14 cellular contexts compared by ENCODE assay signal in the genomic region with DNA sequence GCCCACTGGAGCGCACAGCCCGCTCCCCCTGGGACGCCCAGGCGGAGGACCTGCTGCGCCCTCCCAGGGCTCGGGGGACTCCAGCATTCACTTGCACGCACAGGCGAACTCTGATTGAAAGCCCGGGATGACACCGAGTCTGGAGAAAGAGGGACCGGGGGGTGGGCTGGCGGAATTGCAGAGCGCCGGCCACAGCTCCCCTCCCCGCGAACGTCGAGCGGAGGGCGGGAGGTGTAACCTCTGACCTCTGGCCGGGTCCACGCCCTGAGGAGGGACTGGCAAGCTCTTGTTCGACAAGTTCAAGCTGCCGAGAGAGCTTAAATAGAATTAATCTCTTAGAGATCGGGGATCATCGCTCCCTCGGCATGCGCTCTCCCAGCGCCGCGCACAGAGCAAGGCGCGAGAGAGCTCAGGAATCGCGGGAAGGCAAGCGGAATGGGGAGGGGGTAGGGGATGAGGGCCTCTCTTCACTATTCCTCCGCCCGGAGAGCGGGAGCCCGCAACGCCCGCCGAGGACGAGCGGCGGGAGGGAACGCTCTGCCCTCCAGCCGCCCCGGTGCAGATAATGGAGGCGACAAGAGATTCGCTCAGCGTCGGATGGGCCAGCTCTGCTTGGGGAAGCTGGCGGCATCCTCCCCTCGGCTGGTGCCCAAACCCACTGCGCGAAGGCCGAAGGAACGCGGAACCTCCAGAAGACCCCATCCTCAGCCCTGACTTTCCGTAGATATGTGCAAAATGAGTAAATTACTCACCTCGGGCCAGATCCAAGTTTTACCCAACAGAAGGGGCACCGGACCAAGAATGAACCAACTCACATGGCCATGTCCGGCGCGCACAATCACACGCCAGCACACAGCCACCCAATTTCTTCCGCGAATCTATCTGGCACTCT. TPM values are rescaled to one million over a fixed set of nuclear protein-coding genes. Genes with fewer than 3 reads are reported as not detected.
A peak's percentile ranks its signal among the peaks of the same experiment; 100 is the strongest.
DNase-seq lines count a peak whose midpoint lies in the region; ATAC-seq and TF ChIP-seq lines count a peak whose summit lies in the region.
"Had no signal": no experiment of that assay in that cellular context is flagged by ENCODE, and none has a peak within 500 bp of the region (broad histone marks: within the 10 kb centered on the region; RNA-seq: fewer than 3 reads in every experiment).

No MANE protein-coding gene starts in this region.

- H3K4me1 ChIP-seq in HUES48 (ENCODE audit: control insufficient read depth, insufficient read depth, low read length) (peaks cover 46% of the 10 kb centered on the region), neuronal stem cell (ENCODE audit: control insufficient read depth in 2 of 2, insufficient read depth in 1 of 2, low read depth in 1 of 2, low read length in 2 of 2) (peaks cover 34 to 48% of the 10 kb centered on the region in 2 donors)

- H2BK120ac ChIP-seq in neuronal stem cell (ENCODE audit: low read depth, low read length) = no peak overlapping the region

- peak overlapping the region; percentile 50 for H2BK15ac ChIP-seq in neuronal stem cell (ENCODE audit: low read length)

- H3K4ac ChIP-seq in neuronal stem cell (ENCODE audit: low read length) = no peak overlapping the region

- H4K8ac ChIP-seq in neuronal stem cell (ENCODE audit: low read depth, low read length) = no peak overlapping the region

- no peak overlapping the region for H3K9ac ChIP-seq in HUES48 (ENCODE audit: low read depth, low read length)
- no peak overlapping the region for H3K9ac ChIP-seq in neuronal stem cell (ENCODE audit: low read depth, low read length, poor library complexity)

- H3K36me3 ChIP-seq in HUES48 (ENCODE audit: control insufficient read depth, insufficient read depth, low read length) (no peaks in the 10 kb centered on the region), neuronal stem cell (replicated peaks in 1 of 2; ENCODE audit: control insufficient read depth in 2 of 2, insufficient read depth in 2 of 2, low read length in 2 of 2) (no peaks in the 10 kb centered on the region)

- H3K9me3 ChIP-seq in HUES48 (ENCODE audit: control insufficient read depth, insufficient read depth, low read length) (no peaks in the 10 kb centered on the region), neuronal stem cell (replicated peaks in 1 of 2; ENCODE audit: control insufficient read depth in 2 of 2, insufficient read depth in 1 of 2, low read depth in 1 of 2, low read length in 2 of 2) (no peaks in the 10 kb centered on the region)

- peak overlapping the region; percentile 89 for H3K18ac ChIP-seq in neuronal stem cell (ENCODE audit: low read length)

- no peak overlapping the region for H3K27ac Mint-ChIP-seq in chondrocyte (ENCODE audit: unreplicated experiment)

- H2AK5ac ChIP-seq in neuronal stem cell (ENCODE audit: low read depth, low read length) = peak overlapping the region; percentile 40

- peak overlapping the region; percentile 87 for H2AFZ ChIP-seq in neuronal stem cell (ENCODE audit: low read length)
- H2AFZ ChIP-seq: PC-9 had no signal

- H3K27me3 Mint-ChIP-seq in chondrocyte (ENCODE audit: low read depth) = peaks cover 91% of the 10 kb centered on the region

- H3K23ac ChIP-seq in neuronal stem cell (ENCODE audit: low read depth, low read length, poor library complexity) = peak overlapping the region; percentile 86

- no peaks in the 10 kb centered on the region for H3K36me3 Mint-ChIP-seq in chondrocyte (ENCODE audit: low read depth)

- WGBS in neuronal stem cell (ENCODE audit: extremely low coverage in 2 of 2, insufficient read length in 2 of 2, insufficient replicate concordance in 1 of 2), 2 donors = no CpG with 5 or more reads among the region's 69 CpGs

- no peak overlapping the region for H3K27ac ChIP-seq in HUES48 (ENCODE audit: low read depth, low read length)
- no peak overlapping the region for H3K27ac ChIP-seq in neuronal stem cell (replicated peaks; ENCODE audit: low read length)
- H3K27ac ChIP-seq: foreskin keratinocyte, PC-9 had no signal

- no peak overlapping the region for H4K91ac ChIP-seq in neuronal stem cell (ENCODE audit: low read depth, low read length, poor library complexity)

- H3K79me1 ChIP-seq in neuronal stem cell (ENCODE audit: low read depth, low read length) = no peaks in the 10 kb centered on the region

- DNase-seq in NCI-H2227 (lab: John Stamatoyannopoulos, UW; ENCODE audit: unreplicated experiment) = peak; percentile 9
- DNase-seq in NCI-H2227 treated with DMSO at 0.1 percent for 48 hours (lab: John Stamatoyannopoulos, UW) = no peak
- DNase-seq in chondrocyte (ENCODE audit: low spot score) = no peak
- DNase-seq in neuronal stem cell (ENCODE audit: low spot score) = peak; percentile 49
- DNase-seq in LoVo (ENCODE audit: low spot score) = no peak
- DNase-seq: activated CD4-positive, alpha-beta T cell treated with anti-CD3 and anti-CD28 coated beads for 1 hour; foreskin keratinocyte; NCI-H1092 treated with DMSO at 0.1 percent for 48 hours; PC-9 had no signal

- H3K14ac ChIP-seq in neuronal stem cell (ENCODE audit: low read length) = no peak overlapping the region

- H3K27me3 ChIP-seq in HUES48 (ENCODE audit: control insufficient read depth, insufficient read depth, low read length) (peaks cover 100% of the 10 kb centered on the region), neuronal stem cell (ENCODE audit: control insufficient read depth in 3 of 3, insufficient read depth in 3 of 3, low read depth in 1 of 3, low read length in 3 of 3) (peaks cover 56 to 100% (median 90%) of the 10 kb centered on the region in 3 experiments)

- no peaks in the 10 kb centered on the region for H3K9me3 Mint-ChIP-seq in chondrocyte (ENCODE audit: low read depth)

- H2BK12ac ChIP-seq in neuronal stem cell (ENCODE audit: low read length) = no peak overlapping the region

- peaks cover 46% of the 10 kb centered on the region for H3K4me1 Mint-ChIP-seq in chondrocyte (ENCODE audit: low read depth)

- TF ChIP-seq CTCF in chondrocyte (IDR thresholded peaks at IDR 0.05) = no peak

- H3K4me3 Mint-ChIP-seq in chondrocyte (ENCODE audit: unreplicated experiment) = peak overlapping the region; percentile 40

- H3K4me3 ChIP-seq in HUES48 (ENCODE audit: low read depth, low read length) (peak overlapping the region; percentile 55), neuronal stem cell (ENCODE audit: low read length in 2 of 2) (peak overlapping the region in 1 of 2 donors; percentile 69)
- H3K4me3 ChIP-seq: GM12878, PC-9 had no signal

- no peak overlapping the region for H2BK5ac ChIP-seq in neuronal stem cell (ENCODE audit: low read length)

- peak overlapping the region; percentile 55 for H3K4me2 ChIP-seq in neuronal stem cell (ENCODE audit: insufficient read depth, low read length, poor library complexity, severe bottlenecking)
- H3K4me2 ChIP-seq: PC-9 had no signal

- ATAC-seq in HG03469 (IDR thresholded peaks at IDR 0.05; ENCODE audit: unreplicated experiment) (no peak), HG02885 (IDR thresholded peaks at IDR 0.05; ENCODE audit: poor library complexity, unreplicated experiment) (no peak)
- ATAC-seq: foreskin keratinocyte, GM12878 had no signal

RNA-seq across cellular contexts. Expression of gene NR2E1, which starts 0.8 kb away (rescaled TPM):
- total RNA-seq in chondrocyte = not detected in 3 replicates
- polyA plus RNA-seq in neuronal stem cell (2013, experiment 1 of 2) = 0.45 TPM
- polyA plus RNA-seq in neuronal stem cell (2013, experiment 2 of 2) = 0.42 TPM
- total RNA-seq: foreskin keratinocyte, GM12878, PC-9 had no signal
- polyA plus RNA-seq: AG04450, foreskin keratinocyte, GM12878 had no signal

Comparison
In these comparisons a context has a peak if more than half of its experiments do, and no peak if none do; other contexts are left out.
1. DNase-seq: peak in NCI-H2227 (single experiment) and neuronal stem cell (single experiment); none in NCI-H2227 treated with DMSO at 0.1 percent for 48 hours (single experiment), chondrocyte (single experiment) and LoVo (single experiment).